1 cellular context compared by ENCODE assay signal in genomic region chr2:61065706-61066688, GRCh38.
TF ChIP-seq lines count a peak whose summit lies in the region.

Gene SANBR (plus strand): TSS chr2:61065871. CDS start chr2:61070351, 4,480 bp downstream.

TF ChIP-seq in GM12878, 131 proteins besides CTCF, POLR2A, EP300 and RAD21 (continued from another document and continues in another):
- TF ChIP-seq PRDM15 (CRISPR knock-in tag; IDR thresholded peaks at IDR 0.05) = no peak
- 0 out of 2 replicates have a peak, but pooled peaks have one; percentile 5 for TF ChIP-seq TAF1 (IDR thresholded peaks at IDR 0.05; ENCODE audit: borderline replicate concordance, low read depth, low read length)
- TF ChIP-seq SP1 (IDR thresholded peaks at IDR 0.05; ENCODE audit: low read depth, low read length) = peak; percentile 90
- TF ChIP-seq RELB (IDR thresholded peaks at IDR 0.05; ENCODE audit: low read depth) = no peak
- TF ChIP-seq FOXM1 (IDR thresholded peaks at IDR 0.05; ENCODE audit: low read depth, low read length) = no peak
- 0 out of 2 replicates have a peak, but pooled peaks have one; percentile 49 for TF ChIP-seq ZNF687 (IDR thresholded peaks at IDR 0.05)
- TF ChIP-seq ZBTB33 (IDR thresholded peaks at IDR 0.05) = no peak
- no peak for TF ChIP-seq MYB (IDR thresholded peaks at IDR 0.05; ENCODE audit: borderline replicate concordance, low read depth, low read length)
- peak; percentile 6; the same call in 1 of the 2 replicates for TF ChIP-seq YY1 (IDR thresholded peaks at IDR 0.05; ENCODE audit: low read depth, low read length)
- TF ChIP-seq ZNF217 (IDR thresholded peaks at IDR 0.05) = peak; percentile 66; the same call in 1 of the 2 replicates
- TF ChIP-seq MYC (IDR thresholded peaks at IDR 0.05; ENCODE audit: insufficient read depth, insufficient read length, insufficient replicate concordance, low read length, severe bottlenecking) = no peak
- no peak for TF ChIP-seq BMI1 (IDR thresholded peaks at IDR 0.05; ENCODE audit: borderline replicate concordance)
- no peak for TF ChIP-seq E2F8 (IDR thresholded peaks at IDR 0.05; ENCODE audit: low read depth, partially characterized antibody)
- no peak for TF ChIP-seq KDM1A (IDR thresholded peaks at IDR 0.05; ENCODE audit: borderline replicate concordance)
- no peak for TF ChIP-seq SMAD1 (IDR thresholded peaks at IDR 0.05; ENCODE audit: low read depth, partially characterized antibody)
- TF ChIP-seq ASH2L (IDR thresholded peaks at IDR 0.05; ENCODE audit: borderline replicate concordance, low read depth) = no peak
- no peak for TF ChIP-seq ESRRA (IDR thresholded peaks at IDR 0.05; ENCODE audit: low read length)
- TF ChIP-seq BHLHE40 (IDR thresholded peaks at IDR 0.05; ENCODE audit: borderline replicate concordance in 1 of 2, low read depth in 2 of 2, low read length in 1 of 2) = peak; percentile 8 to 81; a peak in 2 of 4 replicates
- no peak for TF ChIP-seq RCOR1 (conservative IDR thresholded peaks at IDR 0.05; ENCODE audit: low read depth, low read length)
- TF ChIP-seq IRF5 (IDR thresholded peaks at IDR 0.05; ENCODE audit: borderline replicate concordance) = no peak
- peak; percentile 75 for TF ChIP-seq IRF3 (IDR thresholded peaks at IDR 0.05)
- TF ChIP-seq CEBPB (IDR thresholded peaks at IDR 0.05; ENCODE audit: borderline replicate concordance in 1 of 2, low read depth in 2 of 2, low read length in 2 of 2) = no peak
- no peak for TF ChIP-seq SKIL (IDR thresholded peaks at IDR 0.05; ENCODE audit: low read depth, poor library complexity, severe bottlenecking)
- no peak for TF ChIP-seq MLLT1 (IDR thresholded peaks at IDR 0.05)
- TF ChIP-seq SRF (IDR thresholded peaks at IDR 0.05; ENCODE audit: low read depth in 2 of 2, low read length in 2 of 2) = no peak
- no peak for TF ChIP-seq USF1 (IDR thresholded peaks at IDR 0.05; ENCODE audit: borderline replicate concordance, extremely low read length, insufficient read depth, low read depth, low read length)
- TF ChIP-seq ZBED1 (IDR thresholded peaks at IDR 0.05; ENCODE audit: borderline replicate concordance) = no peak
- TF ChIP-seq ZNF622 (IDR thresholded peaks at IDR 0.05) = no peak
- no peak for TF ChIP-seq POLR2AphosphoS5 (IDR thresholded peaks at IDR 0.05; ENCODE audit: low read length)
- TF ChIP-seq NR2C2 (IDR thresholded peaks at IDR 0.05; ENCODE audit: borderline replicate concordance, control insufficient read depth, insufficient read length, low read depth) = no peak
- no peak for TF ChIP-seq NFIC (IDR thresholded peaks at IDR 0.05; ENCODE audit: low read depth, low read length)
- peak; percentile 92 for TF ChIP-seq IKZF1 (conservative IDR thresholded peaks at IDR 0.05)
- no peak for TF ChIP-seq MEF2A (IDR thresholded peaks at IDR 0.05; ENCODE audit: insufficient read depth, low read depth, low read length)
- peak; percentile 52 for TF ChIP-seq NR2F1 (conservative IDR thresholded peaks at IDR 0.05)
- no peak for TF ChIP-seq HDAC2 (IDR thresholded peaks at IDR 0.05)
